Comparison of ENCODE assay signal across 10 cellular contexts in genomic region chr22:38017272-38017920, GRCh38. TPM values are rescaled to one million over a fixed set of nuclear protein-coding genes. Genes with fewer than 3 reads are reported as not detected.
DNase-seq lines count a peak whose midpoint lies in the region; ATAC-seq and TF ChIP-seq lines count a peak whose summit lies in the region.
"Had no signal": no experiment of that assay in that cellular context is flagged by ENCODE, and none has a peak within 500 bp of the region (broad histone marks: within the 10 kb centered on the region; RNA-seq: fewer than 3 reads in every experiment).

No MANE protein-coding gene starts in this region.

- peaks cover 0 to 9% (median 0%) of the 10 kb centered on the region in 5 experiments for H3K9me3 Mint-ChIP-seq in brain
- H3K9me3 Mint-ChIP-seq in stimulated activated effector memory CD8-positive, alpha-beta T cell treated with anti-CD3 and anti-CD28 coated beads, Interleukin-12 subunit alpha, Interleukin-12 subunit beta, amount 100 ng/mL, for 72 hours, result no peaks in the 10 kb centered on the region
- no peaks in the 10 kb centered on the region for H3K9me3 Mint-ChIP-seq in stimulated activated naive CD8-positive, alpha-beta T cell treated with anti-CD3 and anti-CD28 coated beads, Interleukin-15, amount 100 ng/mL, for 72 hours
- H3K9me3 Mint-ChIP-seq: activated naive CD4-positive, alpha-beta T cell treated with anti-CD3 and anti-CD28 coated beads, Interleukin-2, amount 10 ng/mL, durations not matched to agents 7 days and 5 days had no signal

- DNase-seq in HFF-Myc (ENCODE audit: extremely low read depth, low read depth), result peak; percentile 35
- peak; percentile 57 for DNase-seq in hepatic stellate cell (ENCODE audit: low spot score)
- no peak for DNase-seq in stimulated activated effector memory CD8-positive, alpha-beta T cell treated with anti-CD3 and anti-CD28 coated beads, Interleukin-12 subunit alpha, Interleukin-12 subunit beta, amount 100 ng/mL, for 72 hours (ENCODE audit: low spot score in 2 of 2)
- DNase-seq in GM20000 (ENCODE audit: low spot score), result no peak
- DNase-seq in stimulated activated naive CD8-positive, alpha-beta T cell treated with anti-CD3 and anti-CD28 coated beads, Interleukin-15, amount 100 ng/mL, for 72 hours, result no peak
- no peak for DNase-seq in activated CD4-positive, alpha-beta T cell treated with anti-CD3 and anti-CD28 coated beads, Interleukin-2, amount 50 U/mL, for 4 hours
- DNase-seq: activated naive CD4-positive, alpha-beta T cell treated with anti-CD3 and anti-CD28 coated beads, Interleukin-2, amount 10 ng/mL, durations not matched to agents 7 days and 5 days; spleen had no signal

- TF ChIP-seq CTCF in HFF-Myc (IDR thresholded peaks at IDR 0.05; ENCODE audit: low read depth, low read length, missing control alignments), result no peak
- TF ChIP-seq CTCF in brain (conservative IDR thresholded peaks at IDR 0.05), result no peak
- no peak for TF ChIP-seq CTCF in GM20000 (IDR thresholded peaks at IDR 0.05; ENCODE audit: extremely low read depth, missing control alignments)

- peaks cover 49% of the 10 kb centered on the region for H3K4me1 Mint-ChIP-seq in brain
- H3K4me1 Mint-ChIP-seq in stimulated activated effector memory CD8-positive, alpha-beta T cell treated with anti-CD3 and anti-CD28 coated beads, Interleukin-12 subunit alpha, Interleukin-12 subunit beta, amount 100 ng/mL, for 72 hours, result peaks cover 14% of the 10 kb centered on the region
- no peaks in the 10 kb centered on the region for H3K4me1 Mint-ChIP-seq in stimulated activated naive CD8-positive, alpha-beta T cell treated with anti-CD3 and anti-CD28 coated beads, Interleukin-15, amount 100 ng/mL, for 72 hours
- H3K4me1 Mint-ChIP-seq: activated naive CD4-positive, alpha-beta T cell treated with anti-CD3 and anti-CD28 coated beads, Interleukin-2, amount 10 ng/mL, durations not matched to agents 7 days and 5 days had no signal

- peak overlapping the region; percentile 88 to 98 (median 97) for H3K27ac Mint-ChIP-seq in brain
- H3K27ac Mint-ChIP-seq in stimulated activated effector memory CD8-positive, alpha-beta T cell treated with anti-CD3 and anti-CD28 coated beads, Interleukin-12 subunit alpha, Interleukin-12 subunit beta, amount 100 ng/mL, for 72 hours, result peak overlapping the region; percentile 58
- no peak overlapping the region for H3K27ac Mint-ChIP-seq in stimulated activated naive CD8-positive, alpha-beta T cell treated with anti-CD3 and anti-CD28 coated beads, Interleukin-15, amount 100 ng/mL, for 72 hours
- H3K27ac Mint-ChIP-seq: activated naive CD4-positive, alpha-beta T cell treated with anti-CD3 and anti-CD28 coated beads, Interleukin-2, amount 10 ng/mL, durations not matched to agents 7 days and 5 days had no signal

- H3K27me3 Mint-ChIP-seq in brain, result peaks cover 2% of the 10 kb centered on the region
- H3K27me3 Mint-ChIP-seq in stimulated activated naive CD8-positive, alpha-beta T cell treated with anti-CD3 and anti-CD28 coated beads, Interleukin-15, amount 100 ng/mL, for 72 hours, result no peaks in the 10 kb centered on the region

- peak overlapping the region in 3 of 5 experiments; percentile 43 to 57 (median 51) for H3K4me3 Mint-ChIP-seq in brain
- H3K4me3 Mint-ChIP-seq in stimulated activated effector memory CD8-positive, alpha-beta T cell treated with anti-CD3 and anti-CD28 coated beads, Interleukin-12 subunit alpha, Interleukin-12 subunit beta, amount 100 ng/mL, for 72 hours, result no peak overlapping the region
- H3K4me3 Mint-ChIP-seq in stimulated activated naive CD8-positive, alpha-beta T cell treated with anti-CD3 and anti-CD28 coated beads, Interleukin-15, amount 100 ng/mL, for 72 hours, result no peak overlapping the region
- H3K4me3 Mint-ChIP-seq: activated naive CD4-positive, alpha-beta T cell treated with anti-CD3 and anti-CD28 coated beads, Interleukin-2, amount 10 ng/mL, durations not matched to agents 7 days and 5 days had no signal

- peak; percentile 28 for ATAC-seq in stimulated activated effector memory CD8-positive, alpha-beta T cell treated with anti-CD3 and anti-CD28 coated beads, Interleukin-12 subunit alpha, Interleukin-12 subunit beta, amount 100 ng/mL, for 72 hours
- ATAC-seq in stimulated activated naive CD8-positive, alpha-beta T cell treated with anti-CD3 and anti-CD28 coated beads, Interleukin-15, amount 100 ng/mL, for 72 hours, result no peak
- ATAC-seq in HG03565 (IDR thresholded peaks at IDR 0.05; ENCODE audit: unreplicated experiment), result no peak

- peaks cover 8% of the 10 kb centered on the region for H3K36me3 Mint-ChIP-seq in brain
- no peaks in the 10 kb centered on the region for H3K36me3 Mint-ChIP-seq in stimulated activated effector memory CD8-positive, alpha-beta T cell treated with anti-CD3 and anti-CD28 coated beads, Interleukin-12 subunit alpha, Interleukin-12 subunit beta, amount 100 ng/mL, for 72 hours
- H3K36me3 Mint-ChIP-seq: activated naive CD4-positive, alpha-beta T cell treated with anti-CD3 and anti-CD28 coated beads, Interleukin-2, amount 10 ng/mL, durations not matched to agents 7 days and 5 days had no signal

- no peak overlapping the region for H3K4me3 ChIP-seq in HFF-Myc (replicated peaks; ENCODE audit: low read depth, low read length)
- H3K4me3 ChIP-seq: spleen had no signal

RNA-seq across cellular contexts. Expression of gene SOX10, which starts 33.0 kb away (rescaled TPM):
- 81.2 TPM for polyA plus RNA-seq in brain (ENCODE audit: insufficient read depth, low read depth, low replicate concordance)

RNA-seq across cellular contexts. Expression of gene PICK1, which starts 39.8 kb away (rescaled TPM):
- 36.2 TPM for polyA plus RNA-seq in brain (ENCODE audit: insufficient read depth, low read depth, low replicate concordance)

Comparison
In these comparisons a context has a peak if more than half of its experiments do, and no peak if none do; other contexts are left out.
1. DNase-seq: peak in HFF-Myc (single experiment) and hepatic stellate cell (single experiment); none in stimulated activated effector memory CD8-positive, alpha-beta T cell treated with anti-CD3 and anti-CD28 coated beads, Interleukin-12 subunit alpha, Interleukin-12 subunit beta, amount 100 ng/mL, for 72 hours (0 of 2), GM20000 (single experiment), stimulated activated naive CD8-positive, alpha-beta T cell treated with anti-CD3 and anti-CD28 coated beads, Interleukin-15, amount 100 ng/mL, for 72 hours (0 of 2) and activated CD4-positive, alpha-beta T cell treated with anti-CD3 and anti-CD28 coated beads, Interleukin-2, amount 50 U/mL, for 4 hours (0 of 2).
2. H3K27ac Mint-ChIP-seq: peak in brain (5 of 5) and stimulated activated effector memory CD8-positive, alpha-beta T cell treated with anti-CD3 and anti-CD28 coated beads, Interleukin-12 subunit alpha, Interleukin-12 subunit beta, amount 100 ng/mL, for 72 hours (single experiment); none in stimulated activated naive CD8-positive, alpha-beta T cell treated with anti-CD3 and anti-CD28 coated beads, Interleukin-15, amount 100 ng/mL, for 72 hours (0 of 2).
3. H3K4me3 Mint-ChIP-seq: peak in brain (3 of 5); none in stimulated activated effector memory CD8-positive, alpha-beta T cell treated with anti-CD3 and anti-CD28 coated beads, Interleukin-12 subunit alpha, Interleukin-12 subunit beta, amount 100 ng/mL, for 72 hours (single experiment) and stimulated activated naive CD8-positive, alpha-beta T cell treated with anti-CD3 and anti-CD28 coated beads, Interleukin-15, amount 100 ng/mL, for 72 hours (0 of 2).